22 cellular contexts compared by ENCODE assay signal in genomic region chr4:56007154-56007553, GRCh38.
"Had no signal": no experiment of that assay in that cellular context is flagged by ENCODE, and none has a peak within 500 bp of the region (broad histone marks: within the 10 kb centered on the region; RNA-seq: fewer than 3 reads in every experiment).

No MANE protein-coding gene starts in this region.

- H3K27ac Mint-ChIP-seq: activated B cell treated with CpG ODN at 0.5 μM for 24 hours; activated CD4-positive, alpha-beta memory T cell treated with anti-CD3 and anti-CD28 coated beads, Interleukin-2, amount 10 ng/mL, durations not matched to agents 7 days and 5 days; activated CD4-positive, alpha-beta T cell treated with anti-CD3 and anti-CD28 coated beads, Interleukin-2, amount 10 ng/mL, durations not matched to agents 7 days and 5 days; activated naive CD4-positive, alpha-beta T cell treated with anti-CD3 and anti-CD28 coated beads for 36 hours; activated naive CD8-positive, alpha-beta T cell treated with anti-CD3 and anti-CD28 coated beads for 36 hours; activated T-helper 17 cell treated with anti-CD3 and anti-CD28 coated beads, Interleukin-2, amount 50 U/mL, for 72 hours; T-helper 1 cell treated with Interleukin-12 subunit alpha and Interleukin-12 subunit beta and Interleukin-4 antibody, amounts not matched to agents 30 μg/mL and 1 μg/mL, for 36 hours had no signal

- ATAC-seq: activated T-helper 17 cell treated with anti-CD3 and anti-CD28 coated beads, Interleukin-2, amount 50 U/mL, for 72 hours had no signal

- H3K27ac ChIP-seq: brain microvascular endothelial cell, Peyer's patch, SJSA1 had no signal

- H3K9me3 ChIP-seq: Peyer's patch, SJSA1 had no signal

- H3K27me3 Mint-ChIP-seq: activated B cell treated with CpG ODN at 0.5 μM for 24 hours; activated CD4-positive, alpha-beta memory T cell treated with anti-CD3 and anti-CD28 coated beads, Interleukin-2, amount 10 ng/mL, durations not matched to agents 7 days and 5 days; activated CD4-positive, alpha-beta T cell treated with anti-CD3 and anti-CD28 coated beads, Interleukin-2, amount 10 ng/mL, durations not matched to agents 7 days and 5 days; activated naive CD8-positive, alpha-beta T cell treated with anti-CD3 and anti-CD28 coated beads for 36 hours; activated T-helper 17 cell treated with anti-CD3 and anti-CD28 coated beads, Interleukin-2, amount 50 U/mL, for 72 hours had no signal

- DNase-seq: activated B cell treated with CpG ODN at 0.5 μM for 24 hours; activated CD4-positive, alpha-beta memory T cell treated with anti-CD3 and anti-CD28 coated beads, Interleukin-2, amount 10 ng/mL, durations not matched to agents 7 days and 5 days; activated CD4-positive, alpha-beta T cell treated with anti-CD3 and anti-CD28 coated beads for 1 hour; activated CD4-positive, alpha-beta T cell treated with anti-CD3 and anti-CD28 coated beads, Interleukin-2, amount 10 ng/mL, durations not matched to agents 7 days and 5 days; activated gamma-delta T cell; activated naive CD4-positive, alpha-beta T cell treated with anti-CD3 and anti-CD28 coated beads for 36 hours; activated naive CD8-positive, alpha-beta T cell treated with anti-CD3 and anti-CD28 coated beads for 36 hours; activated T-cell treated with anti-CD3 and anti-CD28 coated beads for 4 hours; activated T-cell treated with anti-CD3 and anti-CD28 coated beads, Interleukin-2, amount 50 U/mL, for 48 hours; brain microvascular endothelial cell; KG1; NCI-H1092 treated with DMSO at 0.1 percent for 48 hours; NCI-H1436; NCI-H187; NCI-H2081; NCI-H510A treated with DMSO at 0.1 percent for 48 hours; NCI-H69; Peyer's patch; SHP77 had no signal

- H3K27me3 ChIP-seq: brain microvascular endothelial cell, Peyer's patch, SJSA1 had no signal

- H3K4me3 Mint-ChIP-seq: activated B cell treated with CpG ODN at 0.5 μM for 24 hours; activated CD4-positive, alpha-beta memory T cell treated with anti-CD3 and anti-CD28 coated beads, Interleukin-2, amount 10 ng/mL, durations not matched to agents 7 days and 5 days; activated CD4-positive, alpha-beta T cell treated with anti-CD3 and anti-CD28 coated beads, Interleukin-2, amount 10 ng/mL, durations not matched to agents 7 days and 5 days; activated naive CD4-positive, alpha-beta T cell treated with anti-CD3 and anti-CD28 coated beads for 36 hours; activated naive CD8-positive, alpha-beta T cell treated with anti-CD3 and anti-CD28 coated beads for 36 hours; activated T-helper 17 cell treated with anti-CD3 and anti-CD28 coated beads, Interleukin-2, amount 50 U/mL, for 72 hours; T-helper 1 cell treated with Interleukin-12 subunit alpha and Interleukin-12 subunit beta and Interleukin-4 antibody, amounts not matched to agents 30 μg/mL and 1 μg/mL, for 36 hours had no signal

- H3K4me1 Mint-ChIP-seq: activated T-helper 17 cell treated with anti-CD3 and anti-CD28 coated beads, Interleukin-2, amount 50 U/mL, for 72 hours had no signal

- H3K4me1 ChIP-seq: Peyer's patch, SJSA1 had no signal

- H3K9me3 Mint-ChIP-seq: activated naive CD4-positive, alpha-beta T cell treated with anti-CD3 and anti-CD28 coated beads for 36 hours; activated T-helper 17 cell treated with anti-CD3 and anti-CD28 coated beads, Interleukin-2, amount 50 U/mL, for 72 hours had no signal

- H3K4me3 ChIP-seq: Peyer's patch, SJSA1 had no signal
